1 cellular context compared by ENCODE assay signal in the genomic region with DNA sequence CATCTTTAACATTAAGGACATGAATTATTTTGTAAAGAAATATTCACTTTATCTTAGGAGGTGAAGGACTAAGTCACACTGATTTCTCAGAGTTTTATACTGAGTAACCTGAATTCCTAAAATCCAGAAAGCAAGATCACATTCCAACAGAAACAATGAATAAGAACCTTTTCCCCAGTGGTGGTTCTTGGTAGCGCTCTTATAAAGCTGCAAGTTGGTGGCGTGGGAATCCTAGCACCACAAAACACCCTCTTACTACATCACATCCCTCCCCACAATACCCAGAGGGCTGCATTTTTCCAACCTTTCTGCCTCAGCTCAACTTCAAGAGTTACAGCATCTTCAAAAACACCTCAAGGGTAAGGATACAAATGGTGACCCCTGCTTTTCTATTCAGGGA.
TF ChIP-seq lines count a peak whose summit lies in the region.

No MANE protein-coding gene starts in this region.

TF ChIP-seq in WTC11, 78 proteins besides CTCF, POLR2A, EP300 and RAD21 (continued from another document):
- TF ChIP-seq HMGXB4 (CRISPR knock-in tag; IDR thresholded peaks at IDR 0.05) = no peak
